Comparison of ENCODE assay signal across 8 cellular contexts in the genomic region with DNA sequence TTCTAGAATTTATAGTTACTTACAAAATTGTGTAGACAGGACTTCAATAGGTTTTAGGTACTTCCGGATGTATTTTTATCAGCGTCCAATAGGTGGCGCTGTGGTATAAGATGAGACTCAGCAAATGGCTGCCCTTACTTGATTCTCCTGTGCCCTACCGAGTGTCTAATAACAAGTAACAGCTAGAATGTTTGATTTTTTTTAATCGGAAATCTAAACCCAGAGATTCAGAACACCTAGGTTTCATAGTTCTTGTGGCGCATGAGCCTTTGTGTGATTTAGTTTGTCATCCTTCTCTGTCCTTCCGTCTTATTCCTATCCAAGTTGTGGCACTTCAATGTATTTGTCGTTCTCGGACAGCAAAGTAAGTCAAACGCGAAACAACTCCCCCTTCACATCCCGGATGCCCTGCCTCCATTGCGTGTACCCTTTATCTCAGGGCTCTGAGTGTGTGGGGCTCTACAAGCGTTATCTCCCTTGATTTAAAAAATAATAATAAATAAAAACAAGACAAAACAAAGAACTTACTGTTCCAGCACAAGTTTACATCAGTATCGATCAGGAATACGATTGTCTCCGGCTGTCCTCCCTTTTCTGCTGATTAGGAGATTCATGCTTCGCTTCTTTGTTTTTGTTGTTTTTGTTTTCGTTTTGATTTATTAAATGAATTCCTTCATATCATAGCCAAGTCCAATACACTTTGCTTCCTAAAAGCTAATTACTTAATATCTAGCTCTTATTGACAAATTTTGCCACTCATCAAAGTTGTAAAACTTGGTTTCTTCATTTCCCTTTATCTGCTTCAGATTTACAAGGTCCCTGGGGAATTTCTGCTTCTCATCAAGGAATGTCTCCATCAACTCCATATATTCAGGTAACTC. TPM values are rescaled to one million over a fixed set of nuclear protein-coding genes. Genes with fewer than 3 reads are reported as not detected.
DNase-seq lines count a peak whose midpoint lies in the region; ATAC-seq lines count a peak whose summit lies in the region.

No MANE protein-coding gene starts in this region.

- H3K4me3 ChIP-seq in HUES64 (ENCODE audit: low read length) (peak overlapping the region; percentile 60), NT2/D1 (ENCODE audit: insufficient read length, low read depth) (no peak overlapping the region)

- DNase-seq in COR-L47 (lab: John Stamatoyannopoulos, UW) (peak; percentile 78), NT2/D1 (ENCODE audit: low read depth, low spot score) (peak; percentile 74), epidermal melanocyte (ENCODE audit: insufficient read length, low spot score) (peak; percentile 77), mucosa of gallbladder (ENCODE audit: low spot score) (peak; percentile 92)
- DNase-seq in activated CD8-positive, alpha-beta memory T cell treated with anti-CD3 and anti-CD28 coated beads, Interleukin-2, amount 50 U/mL, for 24 hours (ENCODE audit: extremely low read depth) = peak; percentile 30
- DNase-seq in stimulated activated CD8-positive, alpha-beta memory T cell treated with anti-CD3 and anti-CD28 coated beads, Interleukin-4, amount 100 ng/mL, for 24 hours (ENCODE audit: low read depth) = peak; percentile 54

- no peaks in the 10 kb centered on the region for H3K27me3 ChIP-seq in HUES64 (ENCODE audit: insufficient read depth, low read length)
- no peaks in the 10 kb centered on the region for H3K27me3 ChIP-seq in NT2/D1 (ENCODE audit: insufficient read depth, insufficient read length)

- no peak overlapping the region for H3K27ac ChIP-seq in HUES64 (ENCODE audit: low read depth, low read length)

- WGBS in HUES64 = 31% methylated on average over 16 of the region's 19 CpGs

- H3K9ac ChIP-seq in HUES64 (ENCODE audit: low read depth, low read length) (peak overlapping the region; percentile 68; the same call in 1 of the 2 replicates), NT2/D1 (ENCODE audit: insufficient read length, low read depth) (no peak overlapping the region)

- peak; percentile 87 for ATAC-seq in GM21381 (IDR thresholded peaks at IDR 0.05; ENCODE audit: unreplicated experiment)

- H3K4me1 ChIP-seq in HUES64 (ENCODE audit: insufficient read depth, low read length) = no peaks in the 10 kb centered on the region
- no peaks in the 10 kb centered on the region for H3K4me1 ChIP-seq in NT2/D1 (ENCODE audit: insufficient read depth, insufficient read length)

- H3K9me3 ChIP-seq in HUES64 (ENCODE audit: insufficient read depth, low read depth, low read length) (no peaks in the 10 kb centered on the region), NT2/D1 (ENCODE audit: insufficient read depth, low read length) (no peaks in the 10 kb centered on the region)

- no peaks in the 10 kb centered on the region for H3K36me3 ChIP-seq in HUES64 (ENCODE audit: insufficient read depth, low read length)
- H3K36me3 ChIP-seq in NT2/D1 (ENCODE audit: insufficient read depth, insufficient read length, low read length) = no peaks in the 10 kb centered on the region

RNA-seq across cellular contexts. Expression of a gene that starts 50.7 kb away (rescaled TPM):
- 24.9 TPM for polyA plus RNA-seq in HUES64 (2013, experiment 1 of 2)
- 26.7 TPM for polyA plus RNA-seq in HUES64 (2013, experiment 2 of 2)
- 60.5 TPM for total RNA-seq in mucosa of gallbladder

Comparison
In these comparisons a context has a peak if more than half of its experiments do, and no peak if none do; other contexts are left out.
1. DNase-seq: peak in every context shown above with its lines; median percentile 92 in mucosa of gallbladder; 78 in COR-L47; 77 in epidermal melanocyte; 74 in NT2/D1; 54 in stimulated activated CD8-positive, alpha-beta memory T cell treated with anti-CD3 and anti-CD28 coated beads, Interleukin-4, amount 100 ng/mL, for 24 hours; 30 in activated CD8-positive, alpha-beta memory T cell treated with anti-CD3 and anti-CD28 coated beads, Interleukin-2, amount 50 U/mL, for 24 hours.